In the genomic region with DNA sequence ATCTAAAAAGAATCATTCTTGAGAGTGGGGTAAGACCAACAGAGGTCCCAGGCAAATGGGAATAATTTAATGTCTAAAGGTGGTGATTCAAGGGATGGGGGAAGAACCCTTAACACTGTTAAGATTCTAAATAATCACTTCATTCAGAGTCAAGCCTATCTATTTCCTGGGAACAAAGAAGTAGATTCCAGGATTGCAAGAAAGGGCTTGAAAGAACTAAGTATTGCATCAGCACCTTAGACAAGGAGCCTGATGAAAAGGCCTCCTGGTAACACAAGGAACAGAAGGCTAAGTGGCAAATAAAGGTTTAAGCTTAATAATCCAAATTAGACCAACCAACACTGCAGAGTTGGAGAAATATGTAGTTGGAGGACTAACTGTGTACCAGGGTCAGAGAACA, we compare ENCODE assay signal across 17 cellular contexts.
"Had no signal": no experiment of that assay in that cellular context is flagged by ENCODE, and none has a peak within 500 bp of the region (broad histone marks: within the 10 kb centered on the region; RNA-seq: fewer than 3 reads in every experiment).

No MANE protein-coding gene starts in this region.

- H2AFZ ChIP-seq: parathyroid adenoma had no signal

- H3K4me1 ChIP-seq: gastroesophageal sphincter, heart left ventricle, parathyroid adenoma, thyroid gland had no signal

- H3K79me2 ChIP-seq: parathyroid adenoma had no signal

- H3K9ac ChIP-seq: parathyroid adenoma had no signal

- ATAC-seq: activated CD4-positive, alpha-beta T cell treated with anti-CD3 and anti-CD28 coated beads for 36 hours; activated naive CD4-positive, alpha-beta T cell treated with anti-CD3 and anti-CD28 coated beads, Interleukin-2, amount 50 U/mL, for 72 hours; gastroesophageal sphincter; heart left ventricle; naive thymus-derived CD8-positive, alpha-beta T cell; stimulated activated naive B cell treated with anti-CD40 and anti-IgM and Interleukin-4, amounts not matched to agents 10 μg/mL and 1 μg/mL and 100 μg/mL, for 72 hours had no signal

- H3K36me3 ChIP-seq: gastroesophageal sphincter, heart left ventricle, thyroid gland had no signal

- H3K4me3 ChIP-seq: dorsolateral prefrontal cortex, gastroesophageal sphincter, heart left ventricle, thyroid gland had no signal

- DNase-seq: activated CD4-positive, alpha-beta T cell treated with anti-CD3 and anti-CD28 coated beads for 36 hours; activated CD4-positive, alpha-beta T cell treated with anti-CD3 and anti-CD28 coated beads, Interleukin-2, amount 50 U/mL, for 48 hours; activated gamma-delta T cell treated with Interleukin-2 at 50 U/mL for 16 hours; activated T-cell treated with anti-CD3 and anti-CD28 coated beads for 4 hours; amniotic stem cell; caudate nucleus; dorsolateral prefrontal cortex; endodermal cell; erythroblast; heart left ventricle; mesenchymal stem cell; naive thymus-derived CD8-positive, alpha-beta T cell; stimulated activated naive B cell treated with anti-CD40 and anti-IgM and Interleukin-4, amounts not matched to agents 10 μg/mL and 1 μg/mL and 100 μg/mL, for 72 hours; thyroid gland had no signal

- H3K9me3 ChIP-seq: gastroesophageal sphincter, heart left ventricle, thyroid gland had no signal

- H3K27ac ChIP-seq: dorsolateral prefrontal cortex, gastroesophageal sphincter, heart left ventricle, parathyroid adenoma, thyroid gland had no signal

- H3K27me3 ChIP-seq: dorsolateral prefrontal cortex, gastroesophageal sphincter, heart left ventricle, thyroid gland had no signal
